8 cellular contexts compared by ENCODE assay signal in the genomic region with DNA sequence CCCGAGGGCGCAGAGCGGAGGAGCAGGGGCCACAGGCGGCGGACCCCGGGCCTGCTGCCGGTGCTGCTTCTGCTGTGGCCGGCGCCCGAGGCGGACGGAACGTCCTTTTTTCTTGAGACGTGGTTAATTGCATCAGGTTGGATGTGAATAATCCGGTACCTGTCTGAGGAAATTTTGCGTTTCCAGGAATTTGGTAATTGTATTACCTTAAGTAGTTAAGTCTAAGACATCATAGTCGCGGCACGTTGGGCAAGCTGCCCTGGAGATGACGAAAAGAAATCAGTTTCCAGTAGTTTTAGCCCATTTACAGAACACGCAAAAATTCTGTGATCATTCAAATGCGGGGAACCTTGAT. TPM values are rescaled to one million over a fixed set of nuclear protein-coding genes. Genes with fewer than 3 reads are reported as not detected.
DNase-seq lines count a peak whose midpoint lies in the region; ATAC-seq, FAIRE-seq and TF ChIP-seq lines count a peak whose summit lies in the region.

No MANE protein-coding gene starts in this region.

- intact Hi-C loops in GM12878 (cut with micrococcal nuclease; ENCODE audit: unreplicated experiment), result no loop called here
- intact Hi-C loops in lower leg skin (cut with DNase I; ENCODE audit: low total_unique reads), result no loop called here

- in situ Hi-C loops in GM12878 (cut with MboI), result no loop called here

- no peaks in the 10 kb centered on the region for H3K27me3 Mint-ChIP-seq in activated T-cell treated with anti-CD3 and anti-CD28 coated beads, Interleukin-2, amount 50 U/mL, for 72 hours (ENCODE audit: low read depth)
- H3K27me3 Mint-ChIP-seq in type B pancreatic cell, result no peaks in the 10 kb centered on the region

- CTCF ChIA-PET in GM12878 (lab: Yijun Ruan, JAX), result interaction anchor here (2.9 kb wide), 1 partner anchor 17 kb away, joined by 8 read pairs; no protein-coding TSS in a partner anchor

- H3K27me3 ChIP-seq in GM12878 (replicated peaks in 1 of 2; ENCODE audit: control insufficient read depth in 2 of 2, insufficient read depth in 2 of 2, low read length in 1 of 2), result no peaks in the 10 kb centered on the region

- no peak for FAIRE-seq in GM12878 (lab: Jason Lieb, UNC)

- no TSS peak for BruUV-seq in GM12878 (replicated peaks; lab: Mats Ljungman, UMichigan)

- peak overlapping the region; percentile 94 for H3K27ac Mint-ChIP-seq in activated T-cell treated with anti-CD3 and anti-CD28 coated beads, Interleukin-2, amount 50 U/mL, for 72 hours
- H3K27ac Mint-ChIP-seq in type B pancreatic cell, result peak overlapping the region; percentile 83

- H3K9me3 Mint-ChIP-seq in activated T-cell treated with anti-CD3 and anti-CD28 coated beads, Interleukin-2, amount 50 U/mL, for 72 hours, result no peaks in the 10 kb centered on the region
- no peaks in the 10 kb centered on the region for H3K9me3 Mint-ChIP-seq in type B pancreatic cell

- no peak for DNase-seq in activated T-cell treated with anti-CD3 and anti-CD28 coated beads, Interleukin-2, amount 50 U/mL, for 72 hours
- DNase-seq in activated T-cell treated with anti-CD3 and anti-CD28 coated beads, Interleukin-2, amount 50 U/mL, for 48 hours, result no peak
- no peak for DNase-seq in GM12878 (ENCODE audit: low read depth, low spot score)
- DNase-seq in lower leg skin (ENCODE audit: low spot score in 2 of 2), result no peak
- DNase-seq in type B pancreatic cell (ENCODE audit: extremely low spot score, unreplicated experiment), result no peak
- no peak for DNase-seq in AG08395 (ENCODE audit: low spot score)
- no peak for DNase-seq in SKM-1 (lab: John Stamatoyannopoulos, UW; ENCODE audit: unreplicated experiment)

- TF ChIP-seq POLR2A in GM12878 (IDR thresholded peaks at IDR 0.05; ENCODE audit: low read depth, low read length) (no peak), lower leg skin (IDR thresholded peaks at IDR 0.05) (no peak)

- TF ChIP-seq CTCF in GM12878 (IDR thresholded peaks at IDR 0.05 in 2 of 3, conservative IDR thresholded peaks at IDR 0.05 in 1 of 3; ENCODE audit: control insufficient read depth in 2 of 3, extremely low read depth in 1 of 3, insufficient read depth in 1 of 3, low read depth in 3 of 3, low read length in 3 of 3) (no peak), lower leg skin (IDR thresholded peaks at IDR 0.05) (no peak), type B pancreatic cell (conservative IDR thresholded peaks at IDR 0.05) (no peak)

- peak overlapping the region; percentile 77 for H3K4me2 ChIP-seq in GM12878 (ENCODE audit: control insufficient read depth, insufficient read depth)

- ATAC-seq in activated T-cell treated with anti-CD3 and anti-CD28 coated beads, Interleukin-2, amount 50 U/mL, for 72 hours (replicated peaks in 1 of 2), result no peak
- ATAC-seq in GM12878 (no peak), HG02588 (IDR thresholded peaks at IDR 0.05; ENCODE audit: unreplicated experiment) (no peak)

- RAD21 ChIA-PET in GM12878 (lab: Charles Lee; ENCODE audit: unreplicated experiment), result interaction anchor here (0.6 to 2.0 kb wide), 3 partner anchors 14 to 251 kb away, joined by 3 to 7 read pairs (median 3); no protein-coding TSS in a partner anchor

- peak overlapping the region; percentile 79; the same call in 1 of the 2 replicates for H2AFZ ChIP-seq in GM12878 (ENCODE audit: control insufficient read depth, low read depth, low read length)

- no peak; a peak in 1 of 4 replicates for TF ChIP-seq EP300 in GM12878 (IDR thresholded peaks at IDR 0.05; ENCODE audit: borderline replicate concordance in 1 of 2, control insufficient read depth in 1 of 2, low read depth in 2 of 2, low read length in 2 of 2)

- POLR2A ChIA-PET in GM12878 (lab: Charles Lee), result interaction anchor here (0.6 kb wide), 1 partner anchor 236 kb away, joined by 3 read pairs; no protein-coding TSS in a partner anchor

- peak overlapping the region; percentile 78 for H3K9ac ChIP-seq in GM12878 (ENCODE audit: control insufficient read depth, insufficient read depth, low read length)

- H3K27ac ChIP-seq in GM12878 (ENCODE audit: control insufficient read depth, insufficient read depth), result peak overlapping the region; percentile 78

- no peaks in the 10 kb centered on the region; the same call in 1 of the 2 replicates for H4K20me1 ChIP-seq in GM12878 (ENCODE audit: control insufficient read depth, insufficient read depth)

- peaks cover 41% of the 10 kb centered on the region for H3K4me1 Mint-ChIP-seq in activated T-cell treated with anti-CD3 and anti-CD28 coated beads, Interleukin-2, amount 50 U/mL, for 72 hours (ENCODE audit: low read depth)
- H3K4me1 Mint-ChIP-seq in type B pancreatic cell (ENCODE audit: unreplicated experiment), result peaks cover 33% of the 10 kb centered on the region

- H3K36me3 ChIP-seq in GM12878 (ENCODE audit: control insufficient read depth in 2 of 2, insufficient read depth in 2 of 2, low read length in 1 of 2), result no peaks in the 10 kb centered on the region

- peaks cover 0 to 2% of the 10 kb centered on the region in 2 donors for H3K36me3 Mint-ChIP-seq in activated T-cell treated with anti-CD3 and anti-CD28 coated beads, Interleukin-2, amount 50 U/mL, for 72 hours (ENCODE audit: insufficient read depth in 2 of 2)
- peaks cover 4% of the 10 kb centered on the region for H3K36me3 Mint-ChIP-seq in type B pancreatic cell

- SMC1A ChIA-PET in GM12878 (lab: Charles Lee; ENCODE audit: uncharacterized antibody, unreplicated experiment), result interaction anchor here (1.0 to 4.0 kb wide), 3 partner anchors 12 to 131 kb away, joined by 3 to 21 read pairs (median 4); no protein-coding TSS in a partner anchor

- WGBS in GM12878 (ENCODE audit: insufficient coverage, insufficient replicate concordance, low lambda C conversion rate, missing lambda C conversion rate), result under 1% methylated on average over 22 of the region's 22 CpGs
- WGBS in lower leg skin, 2 donors, result 0 to 1% methylated on average over 22 of the region's 22 CpGs

- H3K79me2 ChIP-seq in GM12878 (ENCODE audit: control insufficient read depth, insufficient read depth, low read length), result peaks cover 51% of the 10 kb centered on the region

- H3K4me3 ChIP-seq in GM12878 (peak overlapping the region; percentile 94), lower leg skin (ENCODE audit: low read depth, poor library complexity, severe bottlenecking) (peak overlapping the region; percentile 99)

- peak overlapping the region; percentile 88 to 93 for H3K4me3 Mint-ChIP-seq in activated T-cell treated with anti-CD3 and anti-CD28 coated beads, Interleukin-2, amount 50 U/mL, for 72 hours
- H3K4me3 Mint-ChIP-seq in type B pancreatic cell, result peak overlapping the region; percentile 90

- no peak for TF ChIP-seq RAD21 in GM12878 (IDR thresholded peaks at IDR 0.05; ENCODE audit: insufficient read depth, low read depth, low read length)

- H3K9me3 ChIP-seq in GM12878 (replicated peaks; ENCODE audit: control insufficient read depth, insufficient read depth, low read length), result no peaks in the 10 kb centered on the region

- peaks cover 14% of the 10 kb centered on the region for H3K4me1 ChIP-seq in GM12878 (ENCODE audit: control insufficient read depth, insufficient read depth, low read length)

TF ChIP-seq in GM12878, 131 proteins besides CTCF, POLR2A, EP300 and RAD21:
- TF ChIP-seq RB1 (IDR thresholded peaks at IDR 0.05; ENCODE audit: borderline replicate concordance) (no peak), NRF1 (conservative IDR thresholded peaks at IDR 0.05; ENCODE audit: low read depth, low read length) (no peak), IKZF1 (conservative IDR thresholded peaks at IDR 0.05) (no peak)

RNA-seq across cellular contexts. Expression of gene SPECC1L, which starts 0.8 kb away (rescaled TPM):
- total RNA-seq in activated T-cell treated with anti-CD3 and anti-CD28 coated beads, Interleukin-2, amount 50 U/mL, for 72 hours, result 10 to 100 TPM; 59.4 to 61.8 TPM
- 92.9 and 93.0 TPM in 2 replicates for total RNA-seq in GM12878 (2013; cell fraction: nucleolus; rRNA removed)
- 18.8 and 21.1 TPM in 2 replicates for total RNA-seq in GM12878 (2014; rRNA removed)
- 22.6 and 23.4 TPM in 2 replicates for total RNA-seq in GM12878 (2014; rRNA removed; fragmentation: Illumina TruSeq; extraction: Trizol)
- 40.6 and 42.8 TPM in 2 replicates for total RNA-seq in GM12878 (2021)
- polyA plus RNA-seq in GM12878 (2011; ENCODE audit: low read depth), result 5.2 TPM
- polyA plus RNA-seq in GM12878 (2011; rRNA removed), result 16.4 and 17.8 TPM in 2 replicates
- 11.3 and 13.2 TPM in 2 replicates for polyA plus RNA-seq in GM12878 (2011; cell fraction: cytosol; rRNA removed)
- polyA plus RNA-seq in GM12878 (2011; cell fraction: nucleus; rRNA removed), result 16.6 and 22.2 TPM in 2 replicates
- polyA plus RNA-seq in GM12878 (2012), result 8.2 and 9.4 TPM in 2 replicates
- polyA plus RNA-seq in GM12878 (2014; fragmentation: Illumina TruSeq; extraction: Trizol), result 21.1 and 21.5 TPM in 2 replicates
- 1 to 10 TPM; 1.9 to 2.4 TPM for polyA plus RNA-seq in GM12878 (2014; fragmentation: Nextera tagmentation; extraction: Ambion mirVana)
- polyA plus RNA-seq in GM12878 (2014; rRNA removed), result 17.5 and 18.3 TPM in 2 replicates
- 10 to 100 TPM; 19.4 to 20.2 TPM for polyA plus RNA-seq in GM12878 (2016; fragmentation: Nextera tagmentation; extraction: Ambion mirVana)
- 22.9 and 29.6 TPM in 2 replicates for polyA minus RNA-seq in GM12878 (2011; rRNA and poly(A)+ RNA removed)
- 6.0 and 9.1 TPM in 2 replicates for polyA minus RNA-seq in GM12878 (2011; cell fraction: cytosol; rRNA and poly(A)+ RNA removed)
- 13.8 and 25.5 TPM in 2 replicates for polyA minus RNA-seq in GM12878 (2011; cell fraction: nucleus; rRNA and poly(A)+ RNA removed)
- total RNA-seq in lower leg skin, result 10 to 100 TPM; 17.6 to 30.6 (median 23.3) TPM
- 68.7 and 89.0 TPM in 2 replicates for total RNA-seq in type B pancreatic cell (ENCODE audit: low replicate concordance)

RNA-seq across cellular contexts. Expression of gene GGT5, which starts 26.5 kb away (rescaled TPM):
- total RNA-seq in activated T-cell treated with anti-CD3 and anti-CD28 coated beads, Interleukin-2, amount 50 U/mL, for 72 hours, result under 1 TPM in 1 of 2 donors, not detected in 1; 0.37 TPM
- total RNA-seq in GM12878 (2013; cell fraction: nucleolus; rRNA removed), result not detected in 2 replicates
- not detected in 2 replicates for total RNA-seq in GM12878 (2014; rRNA removed)
- total RNA-seq in GM12878 (2014; rRNA removed; fragmentation: Illumina TruSeq; extraction: Trizol), result not detected in 2 replicates
- total RNA-seq in GM12878 (2021), result not detected in 2 replicates
- not detected for polyA plus RNA-seq in GM12878 (2011; ENCODE audit: low read depth)
- not detected in 2 replicates for polyA plus RNA-seq in GM12878 (2011; rRNA removed)
- 0.03 and 0.19 TPM in 2 replicates for polyA plus RNA-seq in GM12878 (2011; cell fraction: cytosol; rRNA removed)
- 0.12 and 0.22 TPM in 2 replicates for polyA plus RNA-seq in GM12878 (2011; cell fraction: nucleus; rRNA removed)
- polyA plus RNA-seq in GM12878 (2012), result not detected in 2 replicates
- not detected in 2 replicates for polyA plus RNA-seq in GM12878 (2014; fragmentation: Illumina TruSeq; extraction: Trizol)
- not detected for polyA plus RNA-seq in GM12878 (2014; fragmentation: Nextera tagmentation; extraction: Ambion mirVana)
- polyA plus RNA-seq in GM12878 (2014; rRNA removed), result not detected in 2 replicates
- under 1 TPM in 1 of 2 experiments, not detected in 1; 0.34 TPM for polyA plus RNA-seq in GM12878 (2016; fragmentation: Nextera tagmentation; extraction: Ambion mirVana)
- polyA minus RNA-seq in GM12878 (2011; rRNA and poly(A)+ RNA removed), result 0.07 and 0.10 TPM in 2 replicates
- polyA minus RNA-seq in GM12878 (2011; cell fraction: cytosol; rRNA and poly(A)+ RNA removed), result not detected in 2 replicates
- polyA minus RNA-seq in GM12878 (2011; cell fraction: nucleus; rRNA and poly(A)+ RNA removed), result 0.36 and 0.67 TPM in 2 replicates
- 10 to 100 TPM in 3 of 4 donors, 1 to 10 TPM in 1; 9.7 to 54.4 (median 15.3) TPM for total RNA-seq in lower leg skin
- 0.14 and 0.80 TPM in 2 replicates for total RNA-seq in type B pancreatic cell (ENCODE audit: low replicate concordance)
